In the genomic region with DNA sequence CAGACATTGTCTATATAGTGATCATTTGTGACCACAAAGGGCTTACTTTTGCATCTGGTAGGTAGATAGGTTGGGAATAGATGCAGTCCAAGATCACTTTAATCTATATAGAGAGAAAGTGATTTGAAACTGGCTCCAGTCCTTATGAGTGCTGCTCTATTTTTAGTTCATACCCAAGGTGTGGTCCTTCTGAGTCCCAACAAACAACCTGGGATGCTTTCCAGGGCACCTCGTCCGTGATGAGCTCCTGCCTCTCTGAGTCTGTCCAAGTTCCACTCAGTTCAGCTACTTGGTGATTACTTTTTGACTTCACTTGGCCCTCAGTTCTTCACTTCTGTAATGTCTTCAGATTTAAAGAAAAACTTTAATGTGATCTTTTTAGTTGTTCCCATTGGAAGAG, we compare ENCODE assay signal across 24 cellular contexts. TPM values are rescaled to one million over a fixed set of nuclear protein-coding genes. Genes with fewer than 3 reads are reported as not detected.
DNase-seq lines count a peak whose midpoint lies in the region; ATAC-seq and TF ChIP-seq lines count a peak whose summit lies in the region.
"Had no signal": no experiment of that assay in that cellular context is flagged by ENCODE, and none has a peak within 500 bp of the region (broad histone marks: within the 10 kb centered on the region; RNA-seq: fewer than 3 reads in every experiment).

No MANE protein-coding gene starts in this region.

- H3K4me2 ChIP-seq in hepatocyte = no peak overlapping the region
- H3K4me2 ChIP-seq: A549; BLaER1 treated with 17β-estradiol and CSF1 and Interleukin-3, amounts not matched to agents 10 nM and 100 nM; GM23338 had no signal

- TF ChIP-seq POLR2A in breast epithelium (IDR thresholded peaks at IDR 0.05) (no peak), gastrocnemius medialis (IDR thresholded peaks at IDR 0.05) (no peak)

- no peak overlapping the region for H3K4me3 Mint-ChIP-seq in MCF 10A (ENCODE audit: unreplicated experiment)
- no peak overlapping the region for H3K4me3 Mint-ChIP-seq in CD4-positive, CD25-positive, alpha-beta regulatory T cell
- no peak overlapping the region for H3K4me3 Mint-ChIP-seq in endodermal cell
- H3K4me3 Mint-ChIP-seq: CD14-positive monocyte; CD4-positive, alpha-beta memory T cell; GM23338; H9 had no signal

- peaks cover 8% of the 10 kb centered on the region for H3K9me3 Mint-ChIP-seq in MCF 10A (ENCODE audit: unreplicated experiment)
- H3K9me3 Mint-ChIP-seq in CD4-positive, CD25-positive, alpha-beta regulatory T cell = no peaks in the 10 kb centered on the region
- no peaks in the 10 kb centered on the region for H3K9me3 Mint-ChIP-seq in endodermal cell
- H3K9me3 Mint-ChIP-seq: CD14-positive monocyte; CD4-positive, alpha-beta memory T cell; GM23338; H9 had no signal

- ATAC-seq in CD4-positive, CD25-positive, alpha-beta regulatory T cell (ENCODE audit: low read depth in 2 of 2) = no peak
- peak; percentile 90 to 94 for ATAC-seq in gastrocnemius medialis
- ATAC-seq: A549, GM23338, HCT116 had no signal

- no peaks in the 10 kb centered on the region for H3K9me3 ChIP-seq in breast epithelium
- H3K9me3 ChIP-seq in CD4-positive, CD25-positive, alpha-beta regulatory T cell (ENCODE audit: control insufficient read depth in 2 of 2, low read length in 2 of 2) = no peaks in the 10 kb centered on the region
- H3K9me3 ChIP-seq in endodermal cell (ENCODE audit: control insufficient read depth, low read length) = no peaks in the 10 kb centered on the region
- H3K9me3 ChIP-seq in gastrocnemius medialis = no peaks in the 10 kb centered on the region
- no peaks in the 10 kb centered on the region for H3K9me3 ChIP-seq in hepatocyte (ENCODE audit: low read depth)
- H3K9me3 ChIP-seq: A549; BE2C; BLaER1 treated with 17β-estradiol and CSF1 and Interleukin-3, amounts not matched to agents 10 nM and 100 nM had no signal

- H3K27me3 Mint-ChIP-seq in MCF 10A (ENCODE audit: insufficient read depth, unreplicated experiment) = no peaks in the 10 kb centered on the region
- no peaks in the 10 kb centered on the region for H3K27me3 Mint-ChIP-seq in CD4-positive, CD25-positive, alpha-beta regulatory T cell
- H3K27me3 Mint-ChIP-seq in endodermal cell (ENCODE audit: insufficient read depth) = no peaks in the 10 kb centered on the region
- H3K27me3 Mint-ChIP-seq: CD4-positive, alpha-beta memory T cell had no signal

- H3K9me2 ChIP-seq in hepatocyte (replicated peaks; ENCODE audit: insufficient read depth) = no peaks in the 10 kb centered on the region

- WGBS in endodermal cell (ENCODE audit: insufficient coverage in 1 of 2, insufficient read length in 1 of 2), 2 experiments = 90 to 100% methylated on average over 2 of the region's 2 CpGs
- WGBS in hepatocyte (ENCODE audit: low lambda C conversion rate, missing lambda C conversion rate) = 95% methylated on average over 2 of the region's 2 CpGs

- peaks cover 60% of the 10 kb centered on the region for H3K79me2 ChIP-seq in hepatocyte

- H3K4me1 ChIP-seq in breast epithelium (no peaks in the 10 kb centered on the region), endodermal cell (ENCODE audit: control insufficient read depth, insufficient read depth, low read length) (no peaks in the 10 kb centered on the region), gastrocnemius medialis (peaks cover 20 to 28% of the 10 kb centered on the region in 2 donors), hepatocyte (ENCODE audit: insufficient read depth) (no peaks in the 10 kb centered on the region)
- H3K4me1 ChIP-seq in CD4-positive, CD25-positive, alpha-beta regulatory T cell (ENCODE audit: control insufficient read depth, insufficient read depth, low read length, poor library complexity, severe bottlenecking) = peaks cover 12% of the 10 kb centered on the region
- H3K4me1 ChIP-seq: A549, BE2C had no signal

- DNase-seq in MCF 10A (ENCODE audit: unreplicated experiment) (no peak), breast epithelium (ENCODE audit: low spot score in 2 of 2) (no peak), endodermal cell (no peak), gastrocnemius medialis (peak; percentile 78 to 80), hepatocyte (ENCODE audit: low spot score) (no peak), NCI-H2171 treated with DMSO at 0.1 percent for 48 hours (lab: John Stamatoyannopoulos, UW) (no peak), KBM-7 (no peak)
- no peak for DNase-seq in CD4-positive, CD25-positive, alpha-beta regulatory T cell
- DNase-seq: 8988T; ACHN; AML-193; BE2C; Calu3; CD4-positive, alpha-beta memory T cell; COR-L47; DMS53; DMS79 treated with DMSO at 0.1 percent for 48 hours; GF-D8; H9 had no signal

- peak overlapping the region; percentile 60 for H3K27ac Mint-ChIP-seq in MCF 10A (ENCODE audit: low read depth, unreplicated experiment)
- peak overlapping the region in 2 of 3 donors; percentile 67 to 75 for H3K27ac Mint-ChIP-seq in CD4-positive, CD25-positive, alpha-beta regulatory T cell
- peak overlapping the region; percentile 32 for H3K27ac Mint-ChIP-seq in endodermal cell
- H3K27ac Mint-ChIP-seq: GM23338, H9 had no signal

- H4K20me1 ChIP-seq in hepatocyte (ENCODE audit: insufficient read depth, poor library complexity, severe bottlenecking) = no peaks in the 10 kb centered on the region

- POLR2A ChIA-PET in MCF 10A (lab: Yijun Ruan, JAX) = interaction anchor here (0.8 to 2.7 kb wide), 7 partner anchors 12 to 184 kb away, joined by 3 to 22 read pairs (median 4); partner anchors contain the start of genes DIP2A and PRMT2

- in situ Hi-C loops in gastrocnemius medialis (cut with MboI; ENCODE audit: low sequenced_read_pairs in 4 of 4) = no loop called here
- in situ Hi-C loops in KBM-7 (cut with MboI; ENCODE audit: low pct_unique_long_range_greater_than_20kb, low sequenced_read_pairs) = no loop called here

- H3K27me3 ChIP-seq in breast epithelium = no peaks in the 10 kb centered on the region
- H3K27me3 ChIP-seq in CD4-positive, CD25-positive, alpha-beta regulatory T cell (ENCODE audit: control insufficient read depth, insufficient read depth, low read length) = no peaks in the 10 kb centered on the region
- no peaks in the 10 kb centered on the region for H3K27me3 ChIP-seq in endodermal cell (ENCODE audit: control insufficient read depth, insufficient read depth, low read length, poor library complexity, severe bottlenecking)
- no peaks in the 10 kb centered on the region for H3K27me3 ChIP-seq in gastrocnemius medialis
- H3K27me3 ChIP-seq in hepatocyte = no peaks in the 10 kb centered on the region
- H3K27me3 ChIP-seq: BE2C; BLaER1 treated with 17β-estradiol and CSF1 and Interleukin-3, amounts not matched to agents 10 nM and 100 nM had no signal

- TF ChIP-seq CTCF in MCF 10A (IDR thresholded peaks at IDR 0.05; ENCODE audit: unreplicated experiment) = no peak
- no peak for TF ChIP-seq CTCF in breast epithelium (IDR thresholded peaks at IDR 0.05)
- TF ChIP-seq CTCF in endodermal cell (conservative IDR thresholded peaks at IDR 0.05) = no peak
- no peak for TF ChIP-seq CTCF in gastrocnemius medialis (IDR thresholded peaks at IDR 0.05 in 4 of 5, conservative IDR thresholded peaks at IDR 0.05 in 1 of 5)
- TF ChIP-seq CTCF in hepatocyte (IDR thresholded peaks at IDR 0.05; ENCODE audit: poor library complexity) = no peak

- CTCF ChIA-PET in MCF 10A (lab: Yijun Ruan, JAX) = interaction anchor here (0.7 kb wide), 1 partner anchor 161 kb away, joined by 3 read pairs; no protein-coding TSS in a partner anchor

- BruUV-seq in MCF 10A (replicated peaks; lab: Mats Ljungman, UMichigan) = no TSS peak

- H3K36me3 Mint-ChIP-seq in MCF 10A (ENCODE audit: insufficient read depth, unreplicated experiment) = peaks cover 18% of the 10 kb centered on the region
- peaks cover 25% of the 10 kb centered on the region for H3K36me3 Mint-ChIP-seq in CD4-positive, CD25-positive, alpha-beta regulatory T cell
- H3K36me3 Mint-ChIP-seq in endodermal cell (ENCODE audit: low read depth) = peaks cover 24% of the 10 kb centered on the region

- H3K27ac ChIP-seq in breast epithelium (no peak overlapping the region), endodermal cell (ENCODE audit: low read depth, low read length) (no peak overlapping the region), gastrocnemius medialis (peak overlapping the region; percentile 41 to 74 (median 72)), hepatocyte (no peak overlapping the region)
- H3K27ac ChIP-seq in CD4-positive, CD25-positive, alpha-beta regulatory T cell (ENCODE audit: insufficient read depth, low read length, poor library complexity, severe bottlenecking) = no peak overlapping the region
- H3K27ac ChIP-seq: A549; BLaER1 treated with 17β-estradiol and CSF1 and Interleukin-3, amounts not matched to agents 10 nM and 100 nM had no signal

- H3K4me1 Mint-ChIP-seq in MCF 10A (ENCODE audit: insufficient read depth, unreplicated experiment) = peaks cover 29% of the 10 kb centered on the region
- H3K4me1 Mint-ChIP-seq in CD4-positive, CD25-positive, alpha-beta regulatory T cell = peaks cover 21 to 64% (median 49%) of the 10 kb centered on the region in 4 donors
- H3K4me1 Mint-ChIP-seq in endodermal cell = peaks cover 8% of the 10 kb centered on the region
- H3K4me1 Mint-ChIP-seq: GM23338, H9 had no signal

- intact Hi-C loops in MCF 10A (cut with micrococcal nuclease) (no loop called here), breast epithelium (cut with DNase I; ENCODE audit: low total_unique reads) (no loop called here), gastrocnemius medialis (cut with DNase I; ENCODE audit: low total_unique reads) (no loop called here)

- no peak overlapping the region for H2AFZ ChIP-seq in hepatocyte
- H2AFZ ChIP-seq: GM23338 had no signal

- H3K9ac ChIP-seq in endodermal cell (ENCODE audit: extremely low read depth, low read length, poor library complexity, severe bottlenecking) = no peak overlapping the region
- H3K9ac ChIP-seq: BLaER1 treated with 17β-estradiol and CSF1 and Interleukin-3, amounts not matched to agents 10 nM and 100 nM had no signal

- H3K36me3 ChIP-seq in breast epithelium = no peaks in the 10 kb centered on the region
- H3K36me3 ChIP-seq in CD4-positive, CD25-positive, alpha-beta regulatory T cell (ENCODE audit: control insufficient read depth, insufficient read depth, low read length) = peaks cover 18% of the 10 kb centered on the region
- peaks cover 18% of the 10 kb centered on the region for H3K36me3 ChIP-seq in endodermal cell (ENCODE audit: control insufficient read depth, insufficient read depth, low read length)
- no peaks in the 10 kb centered on the region for H3K36me3 ChIP-seq in gastrocnemius medialis
- H3K36me3 ChIP-seq in hepatocyte (replicated peaks; ENCODE audit: insufficient read depth, low read depth) = no peaks in the 10 kb centered on the region
- H3K36me3 ChIP-seq: BE2C had no signal

- H3K4me3 ChIP-seq in breast epithelium (no peak overlapping the region), endodermal cell (ENCODE audit: low read length) (no peak overlapping the region), gastrocnemius medialis (no peak overlapping the region), hepatocyte (no peak overlapping the region)
- no peak overlapping the region for H3K4me3 ChIP-seq in CD4-positive, CD25-positive, alpha-beta regulatory T cell (ENCODE audit: low read depth, low read length)
- H3K4me3 ChIP-seq: A549; BLaER1 treated with 17β-estradiol and CSF1 and Interleukin-3, amounts not matched to agents 10 nM and 100 nM; GM23338 had no signal

RNA-seq across cellular contexts. Expression of gene DIP2A, which starts 20.2 kb away (rescaled TPM):
- total RNA-seq in MCF 10A (2022) = 39.6 and 55.1 TPM in 2 replicates
- total RNA-seq in breast epithelium = 10 to 100 TPM; 32.6 to 43.9 (median 42.0) TPM
- total RNA-seq in CD4-positive, CD25-positive, alpha-beta regulatory T cell = 125 TPM
- polyA plus RNA-seq in CD4-positive, CD25-positive, alpha-beta regulatory T cell = 10 to 100 TPM; 12.6 to 24.8 (median 16.6) TPM
- 10 to 100 TPM; 51.0 to 52.2 TPM for total RNA-seq in endodermal cell
- polyA plus RNA-seq in endodermal cell (2013, experiment 1 of 2) = 41.5 TPM
- 38.8 TPM for polyA plus RNA-seq in endodermal cell (2013, experiment 2 of 2)
- 10 to 100 TPM in 2 of 4 donors, 1 to 10 TPM in 2; 6.3 to 15.5 (median 11.8) TPM for total RNA-seq in gastrocnemius medialis
- 22.7 and 24.6 TPM in 2 replicates for total RNA-seq in hepatocyte
- 16.7 and 19.8 TPM in 2 replicates for polyA plus RNA-seq in hepatocyte

Comparison
In these comparisons a context has a peak if more than half of its experiments do, and no peak if none do; other contexts are left out.
1. DNase-seq: peak in gastrocnemius medialis (2 of 2); none in MCF 10A (single experiment), breast epithelium (0 of 2), CD4-positive, CD25-positive, alpha-beta regulatory T cell (0 of 3), endodermal cell (single experiment), hepatocyte (single experiment), NCI-H2171 treated with DMSO at 0.1 percent for 48 hours (single experiment) and KBM-7 (single experiment).
2. H3K27ac ChIP-seq: peak in gastrocnemius medialis (4 of 4); none in breast epithelium (0 of 2), CD4-positive, CD25-positive, alpha-beta regulatory T cell (single experiment), endodermal cell (single experiment) and hepatocyte (single experiment).
3. ATAC-seq: peak in gastrocnemius medialis (2 of 2); none in CD4-positive, CD25-positive, alpha-beta regulatory T cell (0 of 2).
4. Peak in every context shown above with its lines, with median percentiles within 50 percentile points of each other: H3K27ac Mint-ChIP-seq.